ENCODE assay signal across 18 cellular contexts in genomic region chr7:151399906-151400305, GRCh38. TPM values are rescaled to one million over a fixed set of nuclear protein-coding genes. Genes with fewer than 3 reads are reported as not detected.
"Had no signal": no experiment of that assay in that cellular context is flagged by ENCODE, and none has a peak within 500 bp of the region (broad histone marks: within the 10 kb centered on the region; RNA-seq: fewer than 3 reads in every experiment).

No MANE protein-coding gene starts in this region.

- H3K27me3 ChIP-seq: pancreas had no signal

- H3K4me3 ChIP-seq: pancreas, tibial artery had no signal

- H3K4me1 Mint-ChIP-seq: activated naive CD8-positive, alpha-beta T cell treated with anti-CD3 and anti-CD28 coated beads for 36 hours had no signal

- H3K4me3 Mint-ChIP-seq: activated CD4-positive, alpha-beta memory T cell treated with anti-CD3 and anti-CD28 coated beads, Interleukin-2, amount 10 ng/mL, durations not matched to agents 7 days and 5 days; activated naive CD8-positive, alpha-beta T cell treated with anti-CD3 and anti-CD28 coated beads for 36 hours; activated T-cell treated with anti-CD3 and anti-CD28 coated beads, Interleukin-2, amount 50 U/mL, for 72 hours; immature natural killer cell; stimulated activated effector memory CD8-positive, alpha-beta T cell treated with anti-CD3 and anti-CD28 coated beads, Interleukin-12 subunit alpha, Interleukin-12 subunit beta, amount 100 ng/mL, for 72 hours had no signal

- H3K27ac ChIP-seq: brain microvascular endothelial cell, pancreas, tibial artery had no signal

- H3K9me3 ChIP-seq: pancreas, tibial artery had no signal

- ATAC-seq: activated T-cell treated with anti-CD3 and anti-CD28 coated beads, Interleukin-2, amount 50 U/mL, for 72 hours; left colon; pancreas had no signal

- H3K9me3 Mint-ChIP-seq: immature natural killer cell; stimulated activated effector memory CD8-positive, alpha-beta T cell treated with anti-CD3 and anti-CD28 coated beads, Interleukin-12 subunit alpha, Interleukin-12 subunit beta, amount 100 ng/mL, for 72 hours had no signal

- H3K27ac Mint-ChIP-seq: activated CD4-positive, alpha-beta memory T cell treated with anti-CD3 and anti-CD28 coated beads, Interleukin-2, amount 10 ng/mL, durations not matched to agents 7 days and 5 days; activated naive CD8-positive, alpha-beta T cell treated with anti-CD3 and anti-CD28 coated beads for 36 hours; activated T-cell treated with anti-CD3 and anti-CD28 coated beads, Interleukin-2, amount 50 U/mL, for 72 hours; immature natural killer cell; stimulated activated effector memory CD8-positive, alpha-beta T cell treated with anti-CD3 and anti-CD28 coated beads, Interleukin-12 subunit alpha, Interleukin-12 subunit beta, amount 100 ng/mL, for 72 hours had no signal

- H3K27me3 Mint-ChIP-seq: activated CD4-positive, alpha-beta memory T cell treated with anti-CD3 and anti-CD28 coated beads, Interleukin-2, amount 10 ng/mL, durations not matched to agents 7 days and 5 days; activated naive CD8-positive, alpha-beta T cell treated with anti-CD3 and anti-CD28 coated beads for 36 hours had no signal

- H3K36me3 Mint-ChIP-seq: activated naive CD8-positive, alpha-beta T cell treated with anti-CD3 and anti-CD28 coated beads for 36 hours; immature natural killer cell; stimulated activated effector memory CD8-positive, alpha-beta T cell treated with anti-CD3 and anti-CD28 coated beads, Interleukin-12 subunit alpha, Interleukin-12 subunit beta, amount 100 ng/mL, for 72 hours had no signal

- H3K36me3 ChIP-seq: brain microvascular endothelial cell, pancreas had no signal

- DNase-seq: activated CD4-positive, alpha-beta memory T cell treated with anti-CD3 and anti-CD28 coated beads, Interleukin-2, amount 10 ng/mL, durations not matched to agents 7 days and 5 days; activated CD8-positive, alpha-beta memory T cell treated with anti-CD3 and anti-CD28 coated beads, Interleukin-2, amount 50 U/mL, for 4 hours; activated gamma-delta T cell treated with Interleukin-2 at 50 U/mL for 16 hours; activated naive CD8-positive, alpha-beta T cell treated with anti-CD3 and anti-CD28 coated beads for 36 hours; activated T-cell treated with anti-CD3 and anti-CD28 coated beads, Interleukin-2, amount 50 U/mL, for 72 hours; brain microvascular endothelial cell; cerebellar nuclear complex; dermis blood vessel endothelial cell; glutamatergic neuron; immature natural killer cell; left colon; mesenchymal stem cell; retina; tibial artery had no signal

- H3K4me1 ChIP-seq: pancreas had no signal

RNA-seq across cellular contexts. Expression of gene WDR86, which starts 9.9 kb away (rescaled TPM):
- total RNA-seq: activated naive CD8-positive, alpha-beta T cell treated with anti-CD3 and anti-CD28 coated beads for 36 hours; dermis blood vessel endothelial cell had no signal

RNA-seq across cellular contexts. Expression of gene CRYGN, which starts 40.0 kb away (rescaled TPM):
- total RNA-seq: dermis blood vessel endothelial cell, skeletal muscle tissue had no signal
- polyA plus RNA-seq: immature natural killer cell, neural cell had no signal
